Comparison of ENCODE assay signal across 8 cellular contexts in genomic region chr3:18045296-18045880, GRCh38.
"Had no signal": no experiment of that assay in that cellular context is flagged by ENCODE, and none has a peak within 500 bp of the region (broad histone marks: within the 10 kb centered on the region; RNA-seq: fewer than 3 reads in every experiment).

No MANE protein-coding gene starts in this region.

- ATAC-seq: HCT116, K562 had no signal

- H3K27ac ChIP-seq: GM23248 had no signal

- FAIRE-seq: HTR-8/SVneo, K562 had no signal

- DNase-seq: GOT3, H7, IMR-90 had no signal

- H3K4me3 ChIP-seq: GM23248, HAP-1, K562 had no signal
